In the genomic region with DNA sequence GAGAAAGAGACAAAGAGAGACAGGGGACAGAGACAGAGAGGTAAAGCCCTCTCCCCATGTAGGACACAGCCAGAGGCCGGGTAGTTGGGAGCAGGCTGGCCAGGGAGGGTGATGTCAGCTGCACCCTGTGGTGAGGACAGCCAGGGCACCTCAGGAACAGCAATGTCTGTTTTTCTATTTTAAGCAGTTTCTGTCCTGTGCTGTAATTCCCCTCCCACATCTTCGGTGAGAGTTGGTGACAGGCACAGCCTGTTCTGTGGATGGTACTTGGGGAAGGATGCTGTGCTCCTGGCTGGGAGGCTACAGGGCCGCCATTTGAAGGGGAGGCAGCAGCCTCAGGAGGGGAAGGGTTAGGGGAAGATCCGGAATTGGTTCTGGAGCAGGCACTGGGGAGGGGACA, we compare ENCODE assay signal across 17 cellular contexts.
DNase-seq lines count a peak whose midpoint lies in the region; ATAC-seq, FAIRE-seq and TF ChIP-seq lines count a peak whose summit lies in the region.
"Had no signal": no experiment of that assay in that cellular context is flagged by ENCODE, and none has a peak within 500 bp of the region (broad histone marks: within the 10 kb centered on the region; RNA-seq: fewer than 3 reads in every experiment).

No MANE protein-coding gene starts in this region.

- peaks cover 0 to 24% (median 2%) of the 10 kb centered on the region in 4 donors for H3K4me1 ChIP-seq in tibial nerve

- no peak for FAIRE-seq in RCC 7860 (lab: Jason Lieb, UNC)
- FAIRE-seq: TTC549 had no signal

- WGBS in tibial nerve, 2 donors = 52 to 70% methylated on average over 4 of the region's 4 CpGs

- no peak for TF ChIP-seq POLR2A in tibial nerve (IDR thresholded peaks at IDR 0.05)

- H3K36me3 Mint-ChIP-seq in neural crest cell (ENCODE audit: low read depth) = peaks cover 10% of the 10 kb centered on the region

- no peak overlapping the region for H3K4me3 Mint-ChIP-seq in neural crest cell
- H3K4me3 Mint-ChIP-seq: activated CD4-positive, alpha-beta memory T cell treated with anti-CD3 and anti-CD28 coated beads for 36 hours; H9 had no signal

- intact Hi-C loops in dorsolateral prefrontal cortex (cut with DNase I) = no loop called here

- peaks cover 0 to 13% (median 0%) of the 10 kb centered on the region in 4 donors for H3K9me3 ChIP-seq in tibial nerve

- peak overlapping the region; percentile 39 for H3K27ac Mint-ChIP-seq in neural crest cell (ENCODE audit: unreplicated experiment)
- H3K27ac Mint-ChIP-seq: activated CD4-positive, alpha-beta memory T cell treated with anti-CD3 and anti-CD28 coated beads for 36 hours; activated T-helper 2 cell treated with anti-CD3 and anti-CD28 coated beads, Interferon-gamma antibody, Interleukin-2, Interleukin-4, amounts not matched to agents 10 μg/mL and 5 μg/mL and 100 μg/mL, durations not matched to agents 14 hours and 24 hours and 36 hours had no signal

- TF ChIP-seq EP300 in tibial nerve (IDR thresholded peaks at IDR 0.05) = no peak

- H3K27ac ChIP-seq in dorsolateral prefrontal cortex = peak overlapping the region in 28 of 59 donors; percentile 7 to 75 (median 58)
- no peak overlapping the region for H3K27ac ChIP-seq in tibial nerve
- H3K27ac ChIP-seq: skin epidermis had no signal

- H3K9me3 Mint-ChIP-seq in neural crest cell = peaks cover 8% of the 10 kb centered on the region

- ATAC-seq in HG02884 (IDR thresholded peaks at IDR 0.05; ENCODE audit: unreplicated experiment) = no peak

- DNase-seq in G401 (ENCODE audit: low spot score) = peak; percentile 16
- DNase-seq in MV-4-11 (lab: John Stamatoyannopoulos, UW) = peak; percentile 79
- peak in 7 of 10 donors; percentile 12 to 66 (median 47) for DNase-seq in dorsolateral prefrontal cortex
- no peak for DNase-seq in neural crest cell (ENCODE audit: low read depth, low spot score)
- DNase-seq in activated T-cell treated with anti-CD3 and anti-CD28 coated beads for 4 hours = no peak
- no peak for DNase-seq in tibial nerve (ENCODE audit: low spot score in 2 of 2)
- DNase-seq in RCC 7860 (ENCODE audit: low spot score) = no peak
- DNase-seq: activated CD4-positive, alpha-beta memory T cell treated with anti-CD3 and anti-CD28 coated beads for 36 hours; DMS53; H9; NCI-H1930; NCI-H774 had no signal

- TF ChIP-seq CTCF in dorsolateral prefrontal cortex (IDR thresholded peaks at IDR 0.05 in 54 of 56, conservative IDR thresholded peaks at IDR 0.05 in 2 of 56; ENCODE audit: low read depth in 1 of 56, partially characterized antibody in 56 of 56) (no peak), neural crest cell (conservative IDR thresholded peaks at IDR 0.05) (no peak), tibial nerve (IDR thresholded peaks at IDR 0.05) (no peak)

- H3K4me1 Mint-ChIP-seq in neural crest cell = peaks cover 11% of the 10 kb centered on the region

- H3K36me3 ChIP-seq in tibial nerve = peaks cover 0 to 6% (median 0%) of the 10 kb centered on the region in 3 donors

- H3K27me3 Mint-ChIP-seq in neural crest cell (ENCODE audit: low read depth) = no peaks in the 10 kb centered on the region

- in situ Hi-C loops in G401 (cut with HindIII; ENCODE audit: low sequenced_read_pairs) = no loop called here

- H3K4me3 ChIP-seq in dorsolateral prefrontal cortex (no peak overlapping the region), tibial nerve (no peak overlapping the region)
- H3K4me3 ChIP-seq: lung, skin epidermis had no signal

- H3K27me3 ChIP-seq in dorsolateral prefrontal cortex (peaks cover 0 to 11% (median 0%) of the 10 kb centered on the region in 45 donors), tibial nerve (no peaks in the 10 kb centered on the region)

Comparison
In these comparisons a context has a peak if more than half of its experiments do, and no peak if none do; other contexts are left out.
1. DNase-seq: peak in G401 (single experiment), MV-4-11 (single experiment) and dorsolateral prefrontal cortex (7 of 10); none in neural crest cell (single experiment), activated T-cell treated with anti-CD3 and anti-CD28 coated beads for 4 hours (single experiment), tibial nerve (0 of 2) and RCC 7860 (single experiment).